In genomic region chr6:140663772-140664171, GRCh38 we compare ENCODE assay signal across 24 cellular contexts.
DNase-seq lines count a peak whose midpoint lies in the region; ATAC-seq and TF ChIP-seq lines count a peak whose summit lies in the region.
"Had no signal": no experiment of that assay in that cellular context is flagged by ENCODE, and none has a peak within 500 bp of the region (broad histone marks: within the 10 kb centered on the region; RNA-seq: fewer than 3 reads in every experiment).

No MANE protein-coding gene starts in this region.

- H3K79me2 ChIP-seq in DOHH2 (ENCODE audit: control insufficient read depth, low read length): no peaks in the 10 kb centered on the region
- H3K79me2 ChIP-seq: hepatocyte had no signal

- H3K27ac ChIP-seq in DOHH2 (ENCODE audit: low read depth, low read length) (no peak overlapping the region), lower lobe of right lung (no peak overlapping the region)
- H3K27ac ChIP-seq: hepatocyte, left lung, psoas muscle, RWPE1 had no signal

- H3K4me3 ChIP-seq in DOHH2 (ENCODE audit: low read length): peak overlapping the region; percentile 47
- H3K4me3 ChIP-seq in lower lobe of right lung: no peak overlapping the region
- H3K4me3 ChIP-seq: hepatocyte, left lung, mucosa of descending colon, psoas muscle had no signal

- DNase-seq in OCI-M1 (lab: John Stamatoyannopoulos, UW) (peak; percentile 33), naive B cell (no peak), left ventricle myocardium superior (no peak), lower lobe of right lung (no peak)
- no peak for DNase-seq in activated naive CD8-positive, alpha-beta T cell treated with anti-CD3 and anti-CD28 coated beads, Interleukin-2, amount 50 U/mL, for 24 hours
- DNase-seq: activated B cell treated with CpG ODN at 0.5 μM for 24 hours; activated CD4-positive, alpha-beta T cell treated with anti-CD3 and anti-CD28 coated beads, Interleukin-2, amount 50 U/mL, for 48 hours; activated gamma-delta T cell; activated T-cell treated with anti-CD3 and anti-CD28 coated beads for 4 hours; CD4-positive, CD25-positive, alpha-beta regulatory T cell; cortex of kidney; DMS 273 treated with DMSO at 0.1 percent for 48 hours; GDM1; left lung; mucosa of descending colon; NCI-H1417 treated with DMSO at 0.1 percent for 48 hours; NCI-H524; psoas muscle; T1000 had no signal

- no peaks in the 10 kb centered on the region for H3K9me2 ChIP-seq in DOHH2 (replicated peaks; ENCODE audit: control insufficient read depth, low read length)

- ATAC-seq in HG02610 (IDR thresholded peaks at IDR 0.05; ENCODE audit: unreplicated experiment) (peak; percentile 72), naive B cell (ENCODE audit: low read depth in 2 of 2) (peak; percentile 64 to 75), GM21447 (IDR thresholded peaks at IDR 0.05; ENCODE audit: unreplicated experiment) (no peak), left ventricle myocardium superior (no peak), lower lobe of right lung (no peak)
- ATAC-seq in activated naive CD8-positive, alpha-beta T cell treated with anti-CD3 and anti-CD28 coated beads, Interleukin-2, amount 50 U/mL, for 24 hours: no peak
- ATAC-seq: left lung, mucosa of descending colon, psoas muscle had no signal

- TF ChIP-seq CTCF in DOHH2 (IDR thresholded peaks at IDR 0.05; ENCODE audit: low read depth, low read length, poor library complexity, severe bottlenecking) (no peak), lower lobe of right lung (IDR thresholded peaks at IDR 0.05) (no peak)

- H3K4me1 Mint-ChIP-seq in naive B cell: peaks cover 5 to 14% (median 9%) of the 10 kb centered on the region in 3 donors
- H3K4me1 Mint-ChIP-seq in activated naive CD8-positive, alpha-beta T cell treated with anti-CD3 and anti-CD28 coated beads, Interleukin-2, amount 50 U/mL, for 24 hours: no peaks in the 10 kb centered on the region
- H3K4me1 Mint-ChIP-seq: CD4-positive, CD25-positive, alpha-beta regulatory T cell had no signal

- H3K36me3 Mint-ChIP-seq in naive B cell: no peaks in the 10 kb centered on the region
- H3K36me3 Mint-ChIP-seq in activated naive CD8-positive, alpha-beta T cell treated with anti-CD3 and anti-CD28 coated beads, Interleukin-2, amount 50 U/mL, for 24 hours (ENCODE audit: low read depth): no peaks in the 10 kb centered on the region
- H3K36me3 Mint-ChIP-seq: CD4-positive, CD25-positive, alpha-beta regulatory T cell had no signal

- H4K20me1 ChIP-seq in DOHH2 (ENCODE audit: control insufficient read depth, insufficient read depth, low read depth, low read length): no peaks in the 10 kb centered on the region

- H3K9me3 ChIP-seq in DOHH2 (ENCODE audit: control insufficient read depth, insufficient read depth, low read length) (no peaks in the 10 kb centered on the region), lower lobe of right lung (no peaks in the 10 kb centered on the region)
- H3K9me3 ChIP-seq: left lung, mucosa of descending colon, psoas muscle had no signal

- H3K36me3 ChIP-seq in DOHH2 (ENCODE audit: control insufficient read depth, low read length) (no peaks in the 10 kb centered on the region), lower lobe of right lung (no peaks in the 10 kb centered on the region)
- H3K36me3 ChIP-seq: left lung had no signal

- intact Hi-C loops in left ventricle myocardium superior (cut with micrococcal nuclease): no loop called here
- intact Hi-C loops in lower lobe of right lung (cut with DNase I): no loop called here

- no peaks in the 10 kb centered on the region for H3K27me3 ChIP-seq in DOHH2 (ENCODE audit: control insufficient read depth, low read length)
- no peaks in the 10 kb centered on the region for H3K27me3 ChIP-seq in lower lobe of right lung (ENCODE audit: low read depth)
- H3K27me3 ChIP-seq: hepatocyte, left lung had no signal

- peak overlapping the region; percentile 48 for H3K4me2 ChIP-seq in DOHH2 (ENCODE audit: low read length)
- H3K4me2 ChIP-seq: hepatocyte had no signal

- H3K27ac Mint-ChIP-seq in naive B cell: peak overlapping the region in 4 of 6 donors; percentile 47 to 84 (median 63)
- H3K27ac Mint-ChIP-seq in activated naive CD8-positive, alpha-beta T cell treated with anti-CD3 and anti-CD28 coated beads, Interleukin-2, amount 50 U/mL, for 24 hours: no peak overlapping the region
- H3K27ac Mint-ChIP-seq: activated B cell treated with CpG ODN at 0.5 μM for 24 hours had no signal

- H3K27me3 Mint-ChIP-seq in naive B cell: no peaks in the 10 kb centered on the region
- peaks cover 2% of the 10 kb centered on the region for H3K27me3 Mint-ChIP-seq in activated naive CD8-positive, alpha-beta T cell treated with anti-CD3 and anti-CD28 coated beads, Interleukin-2, amount 50 U/mL, for 24 hours
- H3K27me3 Mint-ChIP-seq: activated B cell treated with CpG ODN at 0.5 μM for 24 hours; CD4-positive, CD25-positive, alpha-beta regulatory T cell had no signal

- H3K9me3 Mint-ChIP-seq in naive B cell: no peaks in the 10 kb centered on the region
- H3K9me3 Mint-ChIP-seq in activated naive CD8-positive, alpha-beta T cell treated with anti-CD3 and anti-CD28 coated beads, Interleukin-2, amount 50 U/mL, for 24 hours: no peaks in the 10 kb centered on the region
- H3K9me3 Mint-ChIP-seq: activated B cell treated with CpG ODN at 0.5 μM for 24 hours; CD4-positive, CD25-positive, alpha-beta regulatory T cell had no signal

- H3K4me1 ChIP-seq in DOHH2 (ENCODE audit: control insufficient read depth, low read length) (peaks cover 9% of the 10 kb centered on the region), lower lobe of right lung (no peaks in the 10 kb centered on the region)
- H3K4me1 ChIP-seq: left lung, psoas muscle had no signal

- no peak overlapping the region for H3K4me3 Mint-ChIP-seq in naive B cell
- no peak overlapping the region for H3K4me3 Mint-ChIP-seq in activated naive CD8-positive, alpha-beta T cell treated with anti-CD3 and anti-CD28 coated beads, Interleukin-2, amount 50 U/mL, for 24 hours
- H3K4me3 Mint-ChIP-seq: activated B cell treated with CpG ODN at 0.5 μM for 24 hours; CD4-positive, CD25-positive, alpha-beta regulatory T cell had no signal

- H3F3A ChIP-seq in DOHH2 (ENCODE audit: control insufficient read depth, insufficient read depth): no peaks in the 10 kb centered on the region

Comparison
In these comparisons a context has a peak if more than half of its experiments do, and no peak if none do; other contexts are left out.
1. ATAC-seq: peak in HG02610 (single experiment) and naive B cell (2 of 2); none in GM21447 (single experiment), left ventricle myocardium superior (single experiment), activated naive CD8-positive, alpha-beta T cell treated with anti-CD3 and anti-CD28 coated beads, Interleukin-2, amount 50 U/mL, for 24 hours (single experiment) and lower lobe of right lung (0 of 2).